In genomic region chr2:207233731-207234130, GRCh38 we compare ENCODE assay signal across 22 cellular contexts.
"Had no signal": no experiment of that assay in that cellular context is flagged by ENCODE, and none has a peak within 500 bp of the region (broad histone marks: within the 10 kb centered on the region; RNA-seq: fewer than 3 reads in every experiment).

No MANE protein-coding gene starts in this region.

- H3K4me1 ChIP-seq: thyroid gland had no signal

- H3K9me3 Mint-ChIP-seq: neural crest cell, type B pancreatic cell had no signal

- ATAC-seq: esophagus mucosa; heart left ventricle; left colon; naive thymus-derived CD4-positive, alpha-beta T cell had no signal

- H3K27ac ChIP-seq: dorsolateral prefrontal cortex, heart left ventricle, ovary, right atrium auricular region, skin epidermis, suprapubic skin, thyroid gland had no signal

- H3K36me3 Mint-ChIP-seq: type B pancreatic cell had no signal

- H3K27me3 ChIP-seq: dorsolateral prefrontal cortex, heart left ventricle, ovary, right atrium auricular region, sigmoid colon, suprapubic skin, thyroid gland had no signal

- H3K27ac Mint-ChIP-seq: type B pancreatic cell had no signal

- FAIRE-seq: endometrium, frontal cortex, urothelium cell line had no signal

- H3K4me3 ChIP-seq: dorsolateral prefrontal cortex, heart left ventricle, ovary, right atrium auricular region, sigmoid colon, skin epidermis, suprapubic skin, thyroid gland had no signal

- H3K9me3 ChIP-seq: heart left ventricle, ovary, right atrium auricular region, sigmoid colon, suprapubic skin, thyroid gland had no signal

- H3K4me3 Mint-ChIP-seq: naive thymus-derived CD4-positive, alpha-beta T cell; neural crest cell; type B pancreatic cell had no signal

- H3K36me3 ChIP-seq: heart left ventricle, ovary, right atrium auricular region, sigmoid colon, suprapubic skin, thyroid gland had no signal

- DNase-seq: cortex of kidney; dorsolateral prefrontal cortex; effector CD8-positive, alpha-beta T cell; heart left ventricle; hippocampal formation; left colon; naive thymus-derived CD4-positive, alpha-beta T cell; nucleus accumbens; ovary; sigmoid colon; stimulated activated CD4-positive, alpha-beta T cell treated with anti-CD3 and anti-CD28 coated beads, Interleukin-12 subunit alpha, Interleukin-12 subunit beta, amount 100 ng/mL, for 4 hours; stimulated activated naive CD4-positive, alpha-beta T cell; thyroid gland had no signal
